Comparison of ENCODE assay signal across 23 cellular contexts in the genomic region with DNA sequence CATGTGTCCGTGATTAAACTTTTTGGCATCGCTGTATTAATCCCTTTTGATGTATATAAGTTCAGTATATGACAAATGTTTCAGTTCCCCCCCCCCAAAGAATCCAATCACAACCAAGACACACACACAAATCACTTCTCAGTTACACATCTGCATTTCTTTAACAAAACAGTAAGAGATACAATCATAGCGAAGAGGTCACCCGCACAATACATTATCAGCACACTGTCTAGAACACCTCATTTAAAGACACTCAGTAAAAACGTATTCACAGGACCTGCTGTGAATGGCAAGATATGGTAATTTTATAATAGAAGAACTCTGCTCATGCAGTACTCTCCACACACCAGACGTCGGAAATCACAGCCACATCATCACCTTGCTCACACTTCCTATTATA.
DNase-seq lines count a peak whose midpoint lies in the region; ATAC-seq, FAIRE-seq and TF ChIP-seq lines count a peak whose summit lies in the region.
"Had no signal": no experiment of that assay in that cellular context is flagged by ENCODE, and none has a peak within 500 bp of the region (broad histone marks: within the 10 kb centered on the region; RNA-seq: fewer than 3 reads in every experiment).

No MANE protein-coding gene starts in this region.

- H4K12ac ChIP-seq in trophoblast cell (ENCODE audit: low read depth, low read length): no peak overlapping the region

- CTCF ChIA-PET in PC-3 (lab: Charles Lee) (no interaction called here), endothelial cell of umbilical vein (lab: Charles Lee) (no interaction called here)

- H3K79me2 ChIP-seq in PC-3 (ENCODE audit: low read length) (no peaks in the 10 kb centered on the region), endothelial cell of umbilical vein (ENCODE audit: control insufficient read depth, insufficient read depth, low read length) (peaks cover 5% of the 10 kb centered on the region), trophoblast cell (ENCODE audit: control insufficient read depth, insufficient read depth, low read length, poor library complexity) (no peaks in the 10 kb centered on the region)

- H3F3A ChIP-seq in PC-3 (ENCODE audit: low read length, unreplicated experiment): no peaks in the 10 kb centered on the region

- H3K9ac ChIP-seq in BLaER1: no peak overlapping the region
- no peak overlapping the region for H3K9ac ChIP-seq in PC-3 (ENCODE audit: low read length)
- no peak overlapping the region for H3K9ac ChIP-seq in endothelial cell of umbilical vein (replicated peaks; ENCODE audit: extremely low read depth, insufficient read depth, low read length)
- H3K9ac ChIP-seq in trophoblast cell (ENCODE audit: low read length): no peak overlapping the region
- H3K9ac ChIP-seq: GM23248 had no signal

- H4K20me1 ChIP-seq in BLaER1: no peaks in the 10 kb centered on the region
- no peaks in the 10 kb centered on the region for H4K20me1 ChIP-seq in PC-3 (ENCODE audit: low read length)
- H4K20me1 ChIP-seq in endothelial cell of umbilical vein (replicated peaks; ENCODE audit: control insufficient read depth, extremely low read depth, insufficient read depth, low read length): peaks cover 3% of the 10 kb centered on the region

- no peak for TF ChIP-seq CTCF in PC-3 (conservative IDR thresholded peaks at IDR 0.05; ENCODE audit: low read depth, low read length)
- TF ChIP-seq CTCF in endothelial cell of umbilical vein (IDR thresholded peaks at IDR 0.05; ENCODE audit: extremely low read depth in 1 of 2, insufficient read depth in 1 of 2, low read depth in 1 of 2, low read length in 2 of 2): no peak
- no peak for TF ChIP-seq CTCF in right atrium auricular region (IDR thresholded peaks at IDR 0.05)

- H3K4me3 ChIP-seq in BLaER1 (no peak overlapping the region), PC-3 (ENCODE audit: low read length) (no peak overlapping the region), endothelial cell of umbilical vein (replicated peaks in 1 of 3; ENCODE audit: insufficient read depth in 1 of 3, low read depth in 1 of 3, low read length in 3 of 3) (no peak overlapping the region), trophoblast cell (ENCODE audit: low read depth, low read length) (no peak overlapping the region), right atrium auricular region (no peak overlapping the region)
- H3K4me3 ChIP-seq: A549, GM23248 had no signal

- H3K79me1 ChIP-seq in trophoblast cell (ENCODE audit: low read length): peaks cover 4% of the 10 kb centered on the region

- no peak overlapping the region for H2AFZ ChIP-seq in PC-3 (ENCODE audit: low read length)
- no peak overlapping the region for H2AFZ ChIP-seq in endothelial cell of umbilical vein (ENCODE audit: low read depth, low read length)
- H2AFZ ChIP-seq in trophoblast cell (ENCODE audit: insufficient read depth, low read length, poor library complexity): no peak overlapping the region
- H2AFZ ChIP-seq: GM23248 had no signal

- H3K9me2 ChIP-seq in PC-3 (replicated peaks; ENCODE audit: low read length): no peaks in the 10 kb centered on the region

- WGBS in trophoblast cell (ENCODE audit: extremely low coverage, insufficient coverage, insufficient read length): no CpG with 5 or more reads among the region's 7 CpGs

- no peak overlapping the region for H2BK12ac ChIP-seq in trophoblast cell (ENCODE audit: low read length)

- no peak for ATAC-seq in PC-3
- ATAC-seq in GM21360 (IDR thresholded peaks at IDR 0.05; ENCODE audit: unreplicated experiment): no peak
- ATAC-seq: A549, HCT116 had no signal

- H2BK5ac ChIP-seq in trophoblast cell (ENCODE audit: low read depth, low read length, poor library complexity): no peak overlapping the region

- DNase-seq in PC-3 (no peak), endothelial cell of umbilical vein (ENCODE audit: low read depth, low spot score) (no peak), trophoblast cell (peak; percentile 61 to 75), pons (ENCODE audit: low spot score) (no peak), right atrium auricular region (ENCODE audit: low spot score) (no peak)
- DNase-seq: 8988T; ACHN; AML-193; BE2C; C1 segment of cervical spinal cord; CD4-positive, alpha-beta memory T cell; COR-L47; DMS153; DND-41; GM23248; H9 had no signal

- H2AK5ac ChIP-seq in trophoblast cell (ENCODE audit: low read length): no peak overlapping the region

- FAIRE-seq in endothelial cell of umbilical vein (lab: Jason Lieb, UNC): no peak
- FAIRE-seq: A549, G401.6, GM12892, H1 had no signal

- no peaks in the 10 kb centered on the region for H3K27me3 ChIP-seq in BLaER1
- H3K27me3 ChIP-seq in PC-3 (ENCODE audit: low read length): no peaks in the 10 kb centered on the region
- H3K27me3 ChIP-seq in endothelial cell of umbilical vein (ENCODE audit: control insufficient read depth in 2 of 2, insufficient read depth in 2 of 2, low read length in 2 of 2): no peaks in the 10 kb centered on the region
- H3K27me3 ChIP-seq in trophoblast cell (ENCODE audit: insufficient read depth, low read length): no peaks in the 10 kb centered on the region
- H3K27me3 ChIP-seq in right atrium auricular region: no peaks in the 10 kb centered on the region

- intact Hi-C loops in PC-3 (cut with micrococcal nuclease) (no loop called here), endothelial cell of umbilical vein (cut with micrococcal nuclease) (no loop called here)

- H3K9me3 ChIP-seq in BLaER1 (peaks cover 17% of the 10 kb centered on the region), PC-3 (ENCODE audit: low read length) (no peaks in the 10 kb centered on the region), endothelial cell of umbilical vein (replicated peaks; ENCODE audit: control insufficient read depth, insufficient read depth, low read length) (no peaks in the 10 kb centered on the region), trophoblast cell (ENCODE audit: insufficient read depth, low read depth, low read length) (no peaks in the 10 kb centered on the region), right atrium auricular region (no peaks in the 10 kb centered on the region)
- H3K9me3 ChIP-seq: A549, BE2C had no signal

- no peak overlapping the region for H3K18ac ChIP-seq in trophoblast cell (ENCODE audit: low read length)

- no peak for TF ChIP-seq POLR2A in endothelial cell of umbilical vein (IDR thresholded peaks at IDR 0.05; ENCODE audit: low read depth, low read length)

- no peak overlapping the region for H2BK120ac ChIP-seq in trophoblast cell (ENCODE audit: insufficient read depth, low read length, poor library complexity)

- no peak overlapping the region for H4K91ac ChIP-seq in trophoblast cell (ENCODE audit: low read depth, low read length)

- H3K36me3 ChIP-seq in BLaER1 (peaks cover 42% of the 10 kb centered on the region), PC-3 (ENCODE audit: low read depth, low read length) (peaks cover 18% of the 10 kb centered on the region; the same call in 1 of the 2 replicates), endothelial cell of umbilical vein (ENCODE audit: control insufficient read depth in 2 of 2, extremely low read depth in 1 of 2, insufficient read depth in 2 of 2, low read length in 2 of 2) (peaks cover 22 to 36% of the 10 kb centered on the region in 2 experiments), trophoblast cell (ENCODE audit: control insufficient read depth in 1 of 2, insufficient read depth in 2 of 2, low read length in 2 of 2) (peaks cover 10 to 20% of the 10 kb centered on the region in 2 experiments), right atrium auricular region (peaks cover 49% of the 10 kb centered on the region)
- H3K36me3 ChIP-seq: BE2C had no signal

- H3K9me1 ChIP-seq in endothelial cell of umbilical vein (replicated peaks; ENCODE audit: control insufficient read depth, extremely low read depth, insufficient read depth, low read length): no peaks in the 10 kb centered on the region

- POLR2A ChIA-PET in PC-3 (lab: Charles Lee; ENCODE audit: unreplicated experiment): no interaction called here
- POLR2A ChIA-PET in endothelial cell of umbilical vein (lab: Charles Lee): no interaction called here

- H4K8ac ChIP-seq in trophoblast cell (ENCODE audit: low read depth, low read length): no peak overlapping the region

- dilution Hi-C loops in endothelial cell of umbilical vein (cut with MboI; ENCODE audit: extremely low pct_ligation_motif_present, low sequenced_read_pairs): no loop called here

- no peak overlapping the region for H3K14ac ChIP-seq in trophoblast cell (ENCODE audit: low read length)

- BruUV-seq in PC-3 (replicated peaks; lab: Mats Ljungman, UMichigan) (TSS peak; percentile 7), endothelial cell of umbilical vein (replicated peaks; lab: Mats Ljungman, UMichigan) (TSS peak; percentile 15)

- H3K4me1 ChIP-seq in BLaER1: peaks cover 32% of the 10 kb centered on the region
- H3K4me1 ChIP-seq in PC-3 (ENCODE audit: insufficient read depth, low read length): 0 out of 2 replicates have a peak, but pooled peaks cover 4% of the 10 kb centered on the region
- no peaks in the 10 kb centered on the region for H3K4me1 ChIP-seq in endothelial cell of umbilical vein (ENCODE audit: control insufficient read depth, extremely low read depth, insufficient read depth, low read length)
- peaks cover 5 to 7% of the 10 kb centered on the region in 2 experiments for H3K4me1 ChIP-seq in trophoblast cell (ENCODE audit: control insufficient read depth in 1 of 2, insufficient read depth in 2 of 2, low read length in 2 of 2)
- no peaks in the 10 kb centered on the region for H3K4me1 ChIP-seq in right atrium auricular region
- H3K4me1 ChIP-seq: BE2C had no signal

- no peak overlapping the region for H3K4ac ChIP-seq in trophoblast cell (ENCODE audit: low read depth, low read length)

- H3K27ac ChIP-seq in BLaER1: 0 out of 2 replicates have a peak overlapping the region, but pooled peaks have one; percentile 25
- no peak overlapping the region for H3K27ac ChIP-seq in PC-3 (ENCODE audit: low read length)
- H3K27ac ChIP-seq in endothelial cell of umbilical vein (ENCODE audit: insufficient read depth, low read depth, low read length): no peak overlapping the region
- H3K27ac ChIP-seq in trophoblast cell (ENCODE audit: low read depth, low read length): peak overlapping the region; percentile 4
- H3K27ac ChIP-seq in right atrium auricular region: no peak overlapping the region
- H3K27ac ChIP-seq: A549, GM23248 had no signal

- H3K4me2 ChIP-seq in BLaER1 (no peak overlapping the region), PC-3 (ENCODE audit: low read length) (no peak overlapping the region), endothelial cell of umbilical vein (ENCODE audit: insufficient read depth, low read length) (no peak overlapping the region), trophoblast cell (ENCODE audit: low read length) (no peak overlapping the region)
- H3K4me2 ChIP-seq: A549 had no signal

- no peak overlapping the region for H3K23ac ChIP-seq in trophoblast cell (ENCODE audit: low read length)

TF ChIP-seq in endothelial cell of umbilical vein, 7 proteins besides CTCF, POLR2A, EP300 and RAD21 (continues in another document):
- no peak for TF ChIP-seq POLR2AphosphoS5 (IDR thresholded peaks at IDR 0.05; ENCODE audit: insufficient read depth, low read depth, low read length)
- no peak for TF ChIP-seq EZH2 (IDR thresholded peaks at IDR 0.05; ENCODE audit: borderline replicate concordance, low read depth, low read length, severe bottlenecking)
- no peak for TF ChIP-seq MAX (IDR thresholded peaks at IDR 0.05; ENCODE audit: insufficient read depth, insufficient read length)

Comparison
In these comparisons a context has a peak if more than half of its experiments do, and no peak if none do; other contexts are left out.
1. H3K27ac ChIP-seq: peak in BLaER1 (single experiment) and trophoblast cell (single experiment); none in PC-3 (single experiment), endothelial cell of umbilical vein (single experiment) and right atrium auricular region (0 of 2).
2. DNase-seq: peak in trophoblast cell (2 of 2); none in PC-3 (single experiment), endothelial cell of umbilical vein (single experiment), pons (single experiment) and right atrium auricular region (single experiment).